28 cellular contexts compared by ENCODE assay signal in the genomic region with DNA sequence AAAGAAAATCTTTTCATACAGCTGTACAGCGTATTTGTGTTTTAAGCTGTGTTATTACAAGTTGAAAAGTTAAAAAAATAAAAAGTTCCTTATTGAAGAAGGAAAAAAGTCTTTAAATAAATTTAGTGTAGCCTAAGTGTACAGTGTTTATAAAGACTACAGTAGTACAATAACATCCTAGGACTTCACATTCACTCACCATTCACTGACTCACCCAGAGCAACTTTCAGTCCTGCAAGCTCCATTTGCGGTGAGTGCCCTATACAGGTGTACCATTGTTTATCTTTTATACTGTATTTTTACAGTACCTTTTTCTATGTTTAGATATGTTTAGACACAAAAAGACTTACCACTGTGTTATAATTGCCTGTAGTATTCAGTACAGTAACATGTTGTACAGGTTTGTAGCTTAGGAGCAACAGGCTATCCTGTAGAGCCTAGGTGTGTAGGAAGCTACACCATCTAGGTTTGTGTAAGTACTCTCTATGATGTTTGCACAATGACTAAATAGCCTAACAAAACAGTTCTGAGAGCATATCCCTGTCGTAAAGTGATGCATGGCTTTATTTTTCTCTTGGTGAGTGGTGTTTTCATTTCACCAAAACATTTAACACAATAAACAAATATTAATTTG.
A peak's percentile ranks its signal among the peaks of the same experiment; 100 is the strongest.
DNase-seq lines count a peak whose midpoint lies in the region; ATAC-seq, FAIRE-seq and TF ChIP-seq lines count a peak whose summit lies in the region.
"Had no signal": no experiment of that assay in that cellular context is flagged by ENCODE, and none has a peak within 500 bp of the region (broad histone marks: within the 10 kb centered on the region; RNA-seq: fewer than 3 reads in every experiment).

No MANE protein-coding gene starts in this region.

- H3K27me3 ChIP-seq in SK-N-SH (ENCODE audit: insufficient read depth): no peaks in the 10 kb centered on the region
- H3K27me3 ChIP-seq: breast epithelium, neural progenitor cell, spleen, tibial nerve had no signal

- CTCF ChIA-PET in SK-N-SH (lab: Yijun Ruan, JAX): interaction anchor here (0.6 kb wide), 1 partner anchor 273 kb away, joined by 4 read pairs; no protein-coding TSS in a partner anchor

- H4K20me1 ChIP-seq in SK-N-SH (ENCODE audit: insufficient read depth): no peaks in the 10 kb centered on the region

- no peaks in the 10 kb centered on the region for H3K4me1 ChIP-seq in SK-N-SH (ENCODE audit: control insufficient read depth in 1 of 2, insufficient read depth in 2 of 2, low read depth in 1 of 2, low read length in 1 of 2)
- H3K4me1 ChIP-seq: breast epithelium, spleen, tibial nerve had no signal

- FAIRE-seq in colon (lab: Jason Lieb, UNC): peak; percentile 61

- no peak for ATAC-seq in SK-N-SH treated with all-trans-retinoic acid at 6 μM for 48 hours
- ATAC-seq in HG02973 (IDR thresholded peaks at IDR 0.05; ENCODE audit: unreplicated experiment): no peak
- ATAC-seq: activated T-helper 17 cell treated with anti-CD3 and anti-CD28 coated beads, Interleukin-2, amount 50 U/mL, for 72 hours; right cardiac atrium had no signal

- no peak overlapping the region for H3K27ac ChIP-seq in SK-N-SH (ENCODE audit: low read depth in 2 of 2, low read length in 1 of 2)
- H3K27ac ChIP-seq: breast epithelium, KMS-11, neural progenitor cell, spleen, tibial nerve had no signal

- WGBS in SK-N-SH (ENCODE audit: low lambda C conversion rate): 91% methylated on average over 3 of the region's 3 CpGs

- no peaks in the 10 kb centered on the region for H3K36me3 ChIP-seq in SK-N-SH (replicated peaks in 1 of 2; ENCODE audit: control insufficient read depth in 1 of 2, insufficient read depth in 2 of 2, low read length in 1 of 2)
- H3K36me3 ChIP-seq: breast epithelium, neural progenitor cell, spleen, tibial nerve had no signal

- no peaks in the 10 kb centered on the region for H3K79me2 ChIP-seq in SK-N-SH (ENCODE audit: insufficient read depth)

- H3K9ac ChIP-seq in SK-N-SH: no peak overlapping the region
- H3K9ac ChIP-seq: KMS-11, neural progenitor cell had no signal

- no peak for TF ChIP-seq RAD21 in SK-N-SH (IDR thresholded peaks at IDR 0.05; ENCODE audit: low read length)

- H3K9me3 ChIP-seq in SK-N-SH: no peaks in the 10 kb centered on the region
- H3K9me3 ChIP-seq: breast epithelium, spleen, tibial nerve had no signal

- TF ChIP-seq CTCF in SK-N-SH (IDR thresholded peaks at IDR 0.05): no peak
- no peak for TF ChIP-seq CTCF in GM10266 (IDR thresholded peaks at IDR 0.05; ENCODE audit: control insufficient read depth, insufficient read depth, low read depth, missing control alignments)

- no peaks in the 10 kb centered on the region for H3F3A ChIP-seq in SK-N-SH (replicated peaks; ENCODE audit: insufficient read depth)

- H3K4me3 ChIP-seq in SK-N-SH (ENCODE audit: low read depth in 2 of 2, low read length in 1 of 2): no peak overlapping the region
- H3K4me3 ChIP-seq: breast epithelium, neural progenitor cell, spleen, tibial nerve had no signal

- H3K9me2 ChIP-seq in SK-N-SH: no peaks in the 10 kb centered on the region

- H3K4me2 ChIP-seq in SK-N-SH: no peak overlapping the region
- H3K4me2 ChIP-seq: KMS-11, neural progenitor cell had no signal

- DNase-seq in SK-N-SH: no peak
- DNase-seq in NCI-H345 treated with DMSO at 0.1 percent for 48 hours (lab: John Stamatoyannopoulos, UW; ENCODE audit: unreplicated experiment): peak; percentile 67
- DNase-seq in HuH-7.5 (ENCODE audit: low spot score): no peak
- no peak for DNase-seq in GM10266 (ENCODE audit: extremely low spot score)
- no peak for DNase-seq in activated T-cell treated with anti-CD3 and anti-CD28 coated beads, Interleukin-2, amount 50 U/mL, for 48 hours
- DNase-seq: activated CD4-positive, alpha-beta memory T cell treated with anti-CD3 and anti-CD28 coated beads, Interleukin-2, amount 10 ng/mL, durations not matched to agents 7 days and 5 days; activated CD4-positive, alpha-beta T cell treated with anti-CD3 and anti-CD28 coated beads for 1 hour; activated CD8-positive, alpha-beta memory T cell treated with anti-CD3 and anti-CD28 coated beads, Interleukin-2, amount 50 U/mL, for 48 hours; activated naive CD4-positive, alpha-beta T cell treated with anti-CD3 and anti-CD28 coated beads, Interleukin-2, amount 50 U/mL, for 16 hours; amygdala; CD8-positive, alpha-beta memory T cell; DND-41; effector CD8-positive, alpha-beta T cell; HCEC 1CT; kidney glomerular epithelial cell; NCI-H1694 treated with DMSO at 0.1 percent for 48 hours; NCI-H446 treated with DMSO at 0.1 percent for 48 hours; posterior cingulate gyrus; right cardiac atrium; spleen had no signal

- H2AFZ ChIP-seq in SK-N-SH (ENCODE audit: low read depth): peak overlapping the region; percentile 3; the same call in 1 of the 2 replicates
- H2AFZ ChIP-seq: neural progenitor cell had no signal

- POLR2A ChIA-PET in SK-N-SH (lab: Yijun Ruan, JAX): no interaction called here

- TF ChIP-seq EP300 in SK-N-SH (IDR thresholded peaks at IDR 0.05; ENCODE audit: borderline replicate concordance in 1 of 2, low read depth in 1 of 2, low read length in 1 of 2): no peak

TF ChIP-seq in SK-N-SH, 30 proteins besides CTCF, POLR2A, EP300 and RAD21:
- TF ChIP-seq, protein P1, sequence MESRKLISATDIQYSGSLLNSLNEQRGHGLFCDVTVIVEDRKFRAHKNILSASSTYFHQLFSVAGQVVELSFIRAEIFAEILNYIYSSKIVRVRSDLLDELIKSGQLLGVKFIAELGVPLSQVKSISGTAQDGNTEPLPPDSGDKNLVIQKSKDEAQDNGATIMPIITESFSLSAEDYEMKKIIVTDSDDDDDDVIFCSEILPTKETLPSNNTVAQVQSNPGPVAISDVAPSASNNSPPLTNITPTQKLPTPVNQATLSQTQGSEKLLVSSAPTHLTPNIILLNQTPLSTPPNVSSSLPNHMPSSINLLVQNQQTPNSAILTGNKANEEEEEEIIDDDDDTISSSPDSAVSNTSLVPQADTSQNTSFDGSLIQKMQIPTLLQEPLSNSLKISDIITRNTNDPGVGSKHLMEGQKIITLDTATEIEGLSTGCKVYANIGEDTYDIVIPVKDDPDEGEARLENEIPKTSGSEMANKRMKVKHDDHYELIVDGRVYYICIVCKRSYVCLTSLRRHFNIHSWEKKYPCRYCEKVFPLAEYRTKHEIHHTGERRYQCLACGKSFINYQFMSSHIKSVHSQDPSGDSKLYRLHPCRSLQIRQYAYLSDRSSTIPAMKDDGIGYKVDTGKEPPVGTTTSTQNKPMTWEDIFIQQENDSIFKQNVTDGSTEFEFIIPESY (IDR thresholded peaks at IDR 0.05; ENCODE audit: borderline replicate concordance, low read depth): no peak
- TF ChIP-seq TAF1 (IDR thresholded peaks at IDR 0.05; ENCODE audit: borderline replicate concordance, low read depth, low read length): no peak
- no peak for TF ChIP-seq NFIC (IDR thresholded peaks at IDR 0.05; ENCODE audit: borderline replicate concordance)
- no peak for TF ChIP-seq RCOR1 (IDR thresholded peaks at IDR 0.05; ENCODE audit: low read length)
- no peak for TF ChIP-seq EZH2phosphoT487 (IDR thresholded peaks at IDR 0.05; ENCODE audit: borderline replicate concordance, low read depth)
- no peak for TF ChIP-seq GATA2 (CRISPR knock-in tag; IDR thresholded peaks at IDR 0.05)
- no peak for TF ChIP-seq MEF2A (IDR thresholded peaks at IDR 0.05; ENCODE audit: borderline replicate concordance, low read depth)
- no peak for TF ChIP-seq FOXJ3 (CRISPR knock-in tag; IDR thresholded peaks at IDR 0.05)
- TF ChIP-seq YY1 (IDR thresholded peaks at IDR 0.05; ENCODE audit: low read depth): no peak
- TF ChIP-seq POLR2AphosphoS5 (IDR thresholded peaks at IDR 0.05; ENCODE audit: low read depth, low read length): no peak

TF ChIP-seq in SK-N-SH treated with all-trans-retinoic acid at 6 μM for 48 hours, 23 proteins besides CTCF, POLR2A, EP300 and RAD21 (continues in another document):
- TF ChIP-seq OSR1 (CRISPR knock-in tag; IDR thresholded peaks at IDR 0.05) (no peak), TCF4 (CRISPR knock-in tag; IDR thresholded peaks at IDR 0.05; ENCODE audit: borderline replicate concordance) (no peak), RARB (CRISPR knock-in tag; IDR thresholded peaks at IDR 0.05) (no peak), TOX (CRISPR knock-in tag; IDR thresholded peaks at IDR 0.05; ENCODE audit: borderline replicate concordance) (no peak), ZFP30 (CRISPR knock-in tag; IDR thresholded peaks at IDR 0.05) (no peak), ESRRG (CRISPR knock-in tag; IDR thresholded peaks at IDR 0.05) (no peak), ZNF565 (CRISPR knock-in tag; conservative IDR thresholded peaks at IDR 0.05; ENCODE audit: low read depth) (no peak), ISL1 (CRISPR knock-in tag; IDR thresholded peaks at IDR 0.05) (no peak)
- TF ChIP-seq, protein P2, sequence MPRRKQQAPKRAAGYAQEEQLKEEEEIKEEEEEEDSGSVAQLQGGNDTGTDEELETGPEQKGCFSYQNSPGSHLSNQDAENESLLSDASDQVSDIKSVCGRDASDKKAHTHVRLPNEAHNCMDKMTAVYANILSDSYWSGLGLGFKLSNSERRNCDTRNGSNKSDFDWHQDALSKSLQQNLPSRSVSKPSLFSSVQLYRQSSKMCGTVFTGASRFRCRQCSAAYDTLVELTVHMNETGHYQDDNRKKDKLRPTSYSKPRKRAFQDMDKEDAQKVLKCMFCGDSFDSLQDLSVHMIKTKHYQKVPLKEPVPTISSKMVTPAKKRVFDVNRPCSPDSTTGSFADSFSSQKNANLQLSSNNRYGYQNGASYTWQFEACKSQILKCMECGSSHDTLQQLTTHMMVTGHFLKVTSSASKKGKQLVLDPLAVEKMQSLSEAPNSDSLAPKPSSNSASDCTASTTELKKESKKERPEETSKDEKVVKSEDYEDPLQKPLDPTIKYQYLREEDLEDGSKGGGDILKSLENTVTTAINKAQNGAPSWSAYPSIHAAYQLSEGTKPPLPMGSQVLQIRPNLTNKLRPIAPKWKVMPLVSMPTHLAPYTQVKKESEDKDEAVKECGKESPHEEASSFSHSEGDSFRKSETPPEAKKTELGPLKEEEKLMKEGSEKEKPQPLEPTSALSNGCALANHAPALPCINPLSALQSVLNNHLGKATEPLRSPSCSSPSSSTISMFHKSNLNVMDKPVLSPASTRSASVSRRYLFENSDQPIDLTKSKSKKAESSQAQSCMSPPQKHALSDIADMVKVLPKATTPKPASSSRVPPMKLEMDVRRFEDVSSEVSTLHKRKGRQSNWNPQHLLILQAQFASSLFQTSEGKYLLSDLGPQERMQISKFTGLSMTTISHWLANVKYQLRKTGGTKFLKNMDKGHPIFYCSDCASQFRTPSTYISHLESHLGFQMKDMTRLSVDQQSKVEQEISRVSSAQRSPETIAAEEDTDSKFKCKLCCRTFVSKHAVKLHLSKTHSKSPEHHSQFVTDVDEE (CRISPR knock-in tag; IDR thresholded peaks at IDR 0.05): no peak
